ENCODE assay signal across 12 cellular contexts in the genomic region with DNA sequence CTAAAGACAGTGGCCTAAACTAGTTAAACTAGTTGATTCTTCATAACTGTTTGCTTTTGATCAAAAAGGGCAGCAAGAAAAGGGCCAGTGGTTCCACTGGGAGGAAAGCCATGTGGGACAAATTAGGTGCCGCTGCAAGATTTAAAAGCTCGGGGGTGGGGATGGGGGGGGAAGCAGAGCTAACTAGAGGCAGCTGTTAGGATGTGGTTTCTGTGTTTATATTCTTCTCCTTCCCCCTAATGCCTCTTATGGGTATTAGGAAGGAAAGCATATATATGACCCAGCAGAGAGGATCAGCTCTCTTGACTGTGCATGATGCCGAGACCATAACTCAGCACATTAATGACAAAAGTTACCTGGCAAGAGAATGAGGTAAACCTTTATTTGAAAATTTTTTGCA.
DNase-seq lines count a peak whose midpoint lies in the region; ATAC-seq and TF ChIP-seq lines count a peak whose summit lies in the region.
"Had no signal": no experiment of that assay in that cellular context is flagged by ENCODE, and none has a peak within 500 bp of the region (broad histone marks: within the 10 kb centered on the region; RNA-seq: fewer than 3 reads in every experiment).

No MANE protein-coding gene starts in this region.

- DNase-seq in BJ (ENCODE audit: low read depth) (peak; percentile 3), H4 (ENCODE audit: low spot score) (peak; percentile 85), NCI-H524 treated with DMSO at 0.1 percent for 48 hours (lab: John Stamatoyannopoulos, UW) (peak; percentile 34), fibroblast of lung (ENCODE audit: low read depth in 2 of 2) (peak; percentile 48 to 60), NCI-H446 treated with DMSO at 0.1 percent for 48 hours (lab: John Stamatoyannopoulos, UW) (no peak), coronary artery (ENCODE audit: low spot score) (no peak)
- no peak for DNase-seq in activated naive CD4-positive, alpha-beta T cell treated with anti-CD3 and anti-CD28 coated beads, Interleukin-2, amount 50 U/mL, for 16 hours
- DNase-seq: HFFc6; naive thymus-derived CD8-positive, alpha-beta T cell; PC-9; right lobe of liver had no signal

- no peak overlapping the region for H3K4me2 ChIP-seq in fibroblast of lung (ENCODE audit: extremely low read depth, insufficient read depth, low read length)
- H3K4me2 ChIP-seq: PC-9 had no signal

- H3K4me3 ChIP-seq in BJ (ENCODE audit: low read depth, low read length) (no peak overlapping the region), fibroblast of lung (replicated peaks in 1 of 4; ENCODE audit: control extremely low read depth in 1 of 4, insufficient read depth in 1 of 4, low read depth in 3 of 4, low read length in 4 of 4) (no peak overlapping the region), coronary artery (no peak overlapping the region)
- H3K4me3 ChIP-seq: PC-9, right lobe of liver had no signal

- H2AFZ ChIP-seq in fibroblast of lung (ENCODE audit: low read length): no peak overlapping the region
- H2AFZ ChIP-seq: PC-9 had no signal

- no peaks in the 10 kb centered on the region for H3K79me2 ChIP-seq in fibroblast of lung (ENCODE audit: control insufficient read depth, insufficient read depth, low read length)

- CTCF ChIA-PET in BJ (lab: Yijun Ruan, JAX): no interaction called here

- H3K27ac ChIP-seq in fibroblast of lung (ENCODE audit: insufficient read depth, low read length) (no peak overlapping the region), coronary artery (no peak overlapping the region)
- H3K27ac ChIP-seq: PC-9, right lobe of liver had no signal

- peaks cover 5% of the 10 kb centered on the region for H3K4me1 ChIP-seq in fibroblast of lung (ENCODE audit: control insufficient read depth, extremely low read depth, insufficient read depth, low read length)
- H3K4me1 ChIP-seq: right lobe of liver had no signal

- H3K36me3 ChIP-seq in BJ (ENCODE audit: control insufficient read depth, insufficient read depth, low read length): no peaks in the 10 kb centered on the region
- no peaks in the 10 kb centered on the region for H3K36me3 ChIP-seq in fibroblast of lung (ENCODE audit: control insufficient read depth, insufficient read depth, low read length)
- H3K36me3 ChIP-seq: right lobe of liver had no signal

- H3K9ac ChIP-seq in fibroblast of lung (ENCODE audit: insufficient read depth, low read length): no peak overlapping the region

- no peaks in the 10 kb centered on the region; the same call in 1 of the 2 replicates for H3K27me3 ChIP-seq in BJ (ENCODE audit: control insufficient read depth, insufficient read depth, low read length)
- no peaks in the 10 kb centered on the region for H3K27me3 ChIP-seq in fibroblast of lung (ENCODE audit: control insufficient read depth, insufficient read depth, low read length)
- H3K27me3 ChIP-seq: right lobe of liver had no signal

- no peak for ATAC-seq in GM19023 (IDR thresholded peaks at IDR 0.05; ENCODE audit: unreplicated experiment)
- ATAC-seq: naive thymus-derived CD8-positive, alpha-beta T cell; right lobe of liver had no signal

- no peaks in the 10 kb centered on the region for H4K20me1 ChIP-seq in fibroblast of lung (ENCODE audit: control insufficient read depth, extremely low read depth, insufficient read depth, low read length)

- POLR2A ChIA-PET in BJ (lab: Charles Lee): no interaction called here

- no peaks in the 10 kb centered on the region for H3K9me3 ChIP-seq in fibroblast of lung (ENCODE audit: control insufficient read depth, insufficient read depth, low read depth, low read length)
- H3K9me3 ChIP-seq: right lobe of liver had no signal

- TF ChIP-seq CTCF in BJ (IDR thresholded peaks at IDR 0.05; ENCODE audit: insufficient read depth, low read depth, low read length) (no peak), fibroblast of lung (conservative IDR thresholded peaks at IDR 0.05 in 1 of 2, IDR thresholded peaks at IDR 0.05 in 1 of 2; ENCODE audit: low read depth in 1 of 2, low read length in 2 of 2) (no peak), coronary artery (IDR thresholded peaks at IDR 0.05) (no peak)

Comparison
In these comparisons a context has a peak if more than half of its experiments do, and no peak if none do; other contexts are left out.
1. DNase-seq: peak in BJ (single experiment), H4 (single experiment), NCI-H524 treated with DMSO at 0.1 percent for 48 hours (single experiment) and fibroblast of lung (2 of 2); none in activated naive CD4-positive, alpha-beta T cell treated with anti-CD3 and anti-CD28 coated beads, Interleukin-2, amount 50 U/mL, for 16 hours (single experiment), NCI-H446 treated with DMSO at 0.1 percent for 48 hours (single experiment) and coronary artery (single experiment).